ENCODE assay signal across 1 cellular context in the genomic region with DNA sequence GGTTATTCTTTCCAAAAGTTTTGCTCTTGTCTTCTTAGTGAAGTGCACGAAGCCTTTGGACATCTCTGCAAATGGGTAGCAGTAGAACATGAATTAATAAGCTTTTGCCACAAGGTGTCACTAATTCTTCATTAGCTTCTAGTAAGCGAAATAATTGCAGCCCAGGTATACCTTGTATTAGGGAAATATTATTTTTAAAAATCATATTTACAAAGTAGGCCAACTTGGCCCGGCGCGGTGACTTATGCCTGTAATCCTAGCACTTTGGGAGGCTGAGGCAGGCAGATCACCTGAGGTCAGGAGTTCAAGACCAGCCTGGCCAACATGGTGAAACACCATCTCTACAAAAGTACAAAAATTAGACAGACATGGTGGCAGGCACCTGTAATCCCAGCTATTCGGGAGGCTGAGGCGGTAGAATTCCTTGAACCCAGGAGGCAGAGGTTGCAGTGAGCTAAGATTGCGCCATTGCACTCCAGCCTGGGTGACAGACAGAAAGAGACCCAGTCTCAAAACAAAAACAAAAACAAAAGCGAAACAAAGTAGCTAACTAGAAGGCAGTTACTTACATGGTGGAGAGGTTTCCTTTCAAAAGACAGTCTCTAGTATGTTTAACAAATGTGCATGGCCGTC.
TF ChIP-seq lines count a peak whose summit lies in the region.

No MANE protein-coding gene starts in this region.

TF ChIP-seq in HepG2, 621 proteins besides CTCF, POLR2A, EP300 and RAD21 (continued from another document):
- TF ChIP-seq, protein P1, sequence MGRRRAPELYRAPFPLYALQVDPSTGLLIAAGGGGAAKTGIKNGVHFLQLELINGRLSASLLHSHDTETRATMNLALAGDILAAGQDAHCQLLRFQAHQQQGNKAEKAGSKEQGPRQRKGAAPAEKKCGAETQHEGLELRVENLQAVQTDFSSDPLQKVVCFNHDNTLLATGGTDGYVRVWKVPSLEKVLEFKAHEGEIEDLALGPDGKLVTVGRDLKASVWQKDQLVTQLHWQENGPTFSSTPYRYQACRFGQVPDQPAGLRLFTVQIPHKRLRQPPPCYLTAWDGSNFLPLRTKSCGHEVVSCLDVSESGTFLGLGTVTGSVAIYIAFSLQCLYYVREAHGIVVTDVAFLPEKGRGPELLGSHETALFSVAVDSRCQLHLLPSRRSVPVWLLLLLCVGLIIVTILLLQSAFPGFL (CRISPR knock-in tag; IDR thresholded peaks at IDR 0.05) = no peak
- TF ChIP-seq FIP1L1 (IDR thresholded peaks at IDR 0.05; ENCODE audit: borderline replicate concordance, insufficient read depth, low read depth, low read length) = no peak
- no peak for TF ChIP-seq ZNF160 (CRISPR knock-in tag; IDR thresholded peaks at IDR 0.05)
- TF ChIP-seq ASH2L (IDR thresholded peaks at IDR 0.05; ENCODE audit: insufficient read length, low read depth, low read length) = peak; percentile 25
- TF ChIP-seq MIXL1 (CRISPR knock-in tag; IDR thresholded peaks at IDR 0.05) = peak; percentile 72
